In the genomic region with DNA sequence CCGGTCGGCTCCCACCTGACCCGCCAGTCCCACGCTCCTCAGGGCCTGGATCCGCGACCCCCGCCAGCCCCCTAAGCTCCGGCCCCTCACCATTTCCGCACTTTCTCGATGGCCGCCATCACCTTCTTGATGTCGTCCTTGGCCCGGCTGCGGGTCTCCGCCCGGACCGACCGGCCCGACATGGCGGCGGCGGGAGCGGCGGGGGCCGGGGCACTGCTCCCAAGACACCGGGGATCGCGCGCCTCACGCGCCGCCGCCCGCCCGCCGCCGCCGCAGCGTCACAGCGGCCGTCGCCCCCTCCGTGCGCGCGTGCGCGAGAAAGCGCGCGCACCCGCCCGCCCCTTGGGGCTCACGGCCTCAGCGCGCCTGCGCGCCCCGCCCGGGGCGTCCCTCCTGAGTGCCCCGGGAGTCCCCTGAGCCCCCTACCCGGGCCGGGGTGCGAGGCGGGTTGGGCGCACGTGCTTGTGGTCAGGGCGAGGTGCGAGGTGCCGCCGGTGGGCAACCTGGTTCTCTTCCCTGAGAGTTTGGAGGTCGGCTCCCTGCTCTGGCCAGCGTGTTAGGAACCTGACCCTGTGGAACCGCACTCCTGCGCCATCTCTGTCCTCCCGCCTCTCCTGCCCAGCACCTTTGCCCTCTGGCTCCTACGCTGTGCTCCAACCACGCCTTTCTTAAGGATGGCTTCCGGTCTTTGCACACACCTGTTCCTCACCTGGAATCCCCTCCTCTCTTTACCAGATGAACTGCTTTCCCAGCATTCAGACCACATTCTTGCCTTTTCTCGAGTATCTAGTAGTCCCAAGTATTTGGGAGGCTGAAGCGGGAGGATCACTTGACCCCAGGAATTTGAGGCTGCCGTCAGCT, we compare ENCODE assay signal across 1 cellular context.
A peak's percentile ranks its signal among the peaks of the same experiment; 100 is the strongest.
TF ChIP-seq lines count a peak whose summit lies in the region.

A gene (minus strand): TSS at position 294 of the 861 bp plus-strand sequence. CDS start 112 bp downstream, at position 182.

TF ChIP-seq in GM12878, 131 proteins besides CTCF, POLR2A, EP300 and RAD21 (continued from another document):
- TF ChIP-seq, protein P1, sequence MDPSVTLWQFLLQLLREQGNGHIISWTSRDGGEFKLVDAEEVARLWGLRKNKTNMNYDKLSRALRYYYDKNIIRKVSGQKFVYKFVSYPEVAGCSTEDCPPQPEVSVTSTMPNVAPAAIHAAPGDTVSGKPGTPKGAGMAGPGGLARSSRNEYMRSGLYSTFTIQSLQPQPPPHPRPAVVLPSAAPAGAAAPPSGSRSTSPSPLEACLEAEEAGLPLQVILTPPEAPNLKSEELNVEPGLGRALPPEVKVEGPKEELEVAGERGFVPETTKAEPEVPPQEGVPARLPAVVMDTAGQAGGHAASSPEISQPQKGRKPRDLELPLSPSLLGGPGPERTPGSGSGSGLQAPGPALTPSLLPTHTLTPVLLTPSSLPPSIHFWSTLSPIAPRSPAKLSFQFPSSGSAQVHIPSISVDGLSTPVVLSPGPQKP (IDR thresholded peaks at IDR 0.05; ENCODE audit: low read depth, low read length), result no peak
- TF ChIP-seq BMI1 (IDR thresholded peaks at IDR 0.05; ENCODE audit: borderline replicate concordance) (no peak), TCF7 (IDR thresholded peaks at IDR 0.05; ENCODE audit: borderline replicate concordance) (no peak), SUZ12 (IDR thresholded peaks at IDR 0.05; ENCODE audit: unreplicated experiment) (no peak), RFX5 (IDR thresholded peaks at IDR 0.05; ENCODE audit: low read depth, low read length) (no peak), FOS (IDR thresholded peaks at IDR 0.05; ENCODE audit: borderline replicate concordance, extremely low read depth, insufficient read length) (no peak), CHD2 (IDR thresholded peaks at IDR 0.05; ENCODE audit: borderline replicate concordance, low read depth, low read length) (no peak), TCF3 (IDR thresholded peaks at IDR 0.05; ENCODE audit: borderline replicate concordance, insufficient read depth, low read depth, low read length) (no peak), ZNF384 (IDR thresholded peaks at IDR 0.05; ENCODE audit: borderline replicate concordance, low read depth, low read length) (no peak), RELA (IDR thresholded peaks at IDR 0.05; ENCODE audit: borderline replicate concordance, partially characterized antibody) (peak; percentile 38), POU2F2 (IDR thresholded peaks at IDR 0.05; ENCODE audit: borderline replicate concordance, low read depth, low read length) (peak; percentile 15; the same call in 1 of the 3 replicates), NRF1 (conservative IDR thresholded peaks at IDR 0.05; ENCODE audit: low read depth, low read length) (peak; percentile 59), CEBPB (IDR thresholded peaks at IDR 0.05; ENCODE audit: borderline replicate concordance in 1 of 2, low read depth in 2 of 2, low read length in 2 of 2) (no peak), EED (IDR thresholded peaks at IDR 0.05; ENCODE audit: low read depth) (no peak), SREBF1 (IDR thresholded peaks at IDR 0.05; ENCODE audit: low read length) (no peak), ZNF217 (IDR thresholded peaks at IDR 0.05) (no peak), JUNB (IDR thresholded peaks at IDR 0.05) (no peak), MXI1 (IDR thresholded peaks at IDR 0.05; ENCODE audit: low read depth, low read length) (no peak), WRNIP1 (IDR thresholded peaks at IDR 0.05; ENCODE audit: borderline replicate concordance, low read depth, low read length) (no peak)
- TF ChIP-seq, protein P2, sequence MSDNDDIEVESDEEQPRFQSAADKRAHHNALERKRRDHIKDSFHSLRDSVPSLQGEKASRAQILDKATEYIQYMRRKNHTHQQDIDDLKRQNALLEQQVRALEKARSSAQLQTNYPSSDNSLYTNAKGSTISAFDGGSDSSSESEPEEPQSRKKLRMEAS (IDR thresholded peaks at IDR 0.05; ENCODE audit: low read depth, low read length), result no peak; the same call in 1 of the 2 replicates
- TF ChIP-seq, protein P3, sequence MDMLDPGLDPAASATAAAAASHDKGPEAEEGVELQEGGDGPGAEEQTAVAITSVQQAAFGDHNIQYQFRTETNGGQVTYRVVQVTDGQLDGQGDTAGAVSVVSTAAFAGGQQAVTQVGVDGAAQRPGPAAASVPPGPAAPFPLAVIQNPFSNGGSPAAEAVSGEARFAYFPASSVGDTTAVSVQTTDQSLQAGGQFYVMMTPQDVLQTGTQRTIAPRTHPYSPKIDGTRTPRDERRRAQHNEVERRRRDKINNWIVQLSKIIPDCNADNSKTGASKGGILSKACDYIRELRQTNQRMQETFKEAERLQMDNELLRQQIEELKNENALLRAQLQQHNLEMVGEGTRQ (IDR thresholded peaks at IDR 0.05; ENCODE audit: borderline replicate concordance, low read depth, low read length), result no peak
- TF ChIP-seq, protein P4, sequence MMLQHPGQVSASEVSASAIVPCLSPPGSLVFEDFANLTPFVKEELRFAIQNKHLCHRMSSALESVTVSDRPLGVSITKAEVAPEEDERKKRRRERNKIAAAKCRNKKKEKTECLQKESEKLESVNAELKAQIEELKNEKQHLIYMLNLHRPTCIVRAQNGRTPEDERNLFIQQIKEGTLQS (IDR thresholded peaks at IDR 0.05; ENCODE audit: borderline replicate concordance, extremely low read depth, low read depth, low read length), result no peak
- TF ChIP-seq, protein P5, sequence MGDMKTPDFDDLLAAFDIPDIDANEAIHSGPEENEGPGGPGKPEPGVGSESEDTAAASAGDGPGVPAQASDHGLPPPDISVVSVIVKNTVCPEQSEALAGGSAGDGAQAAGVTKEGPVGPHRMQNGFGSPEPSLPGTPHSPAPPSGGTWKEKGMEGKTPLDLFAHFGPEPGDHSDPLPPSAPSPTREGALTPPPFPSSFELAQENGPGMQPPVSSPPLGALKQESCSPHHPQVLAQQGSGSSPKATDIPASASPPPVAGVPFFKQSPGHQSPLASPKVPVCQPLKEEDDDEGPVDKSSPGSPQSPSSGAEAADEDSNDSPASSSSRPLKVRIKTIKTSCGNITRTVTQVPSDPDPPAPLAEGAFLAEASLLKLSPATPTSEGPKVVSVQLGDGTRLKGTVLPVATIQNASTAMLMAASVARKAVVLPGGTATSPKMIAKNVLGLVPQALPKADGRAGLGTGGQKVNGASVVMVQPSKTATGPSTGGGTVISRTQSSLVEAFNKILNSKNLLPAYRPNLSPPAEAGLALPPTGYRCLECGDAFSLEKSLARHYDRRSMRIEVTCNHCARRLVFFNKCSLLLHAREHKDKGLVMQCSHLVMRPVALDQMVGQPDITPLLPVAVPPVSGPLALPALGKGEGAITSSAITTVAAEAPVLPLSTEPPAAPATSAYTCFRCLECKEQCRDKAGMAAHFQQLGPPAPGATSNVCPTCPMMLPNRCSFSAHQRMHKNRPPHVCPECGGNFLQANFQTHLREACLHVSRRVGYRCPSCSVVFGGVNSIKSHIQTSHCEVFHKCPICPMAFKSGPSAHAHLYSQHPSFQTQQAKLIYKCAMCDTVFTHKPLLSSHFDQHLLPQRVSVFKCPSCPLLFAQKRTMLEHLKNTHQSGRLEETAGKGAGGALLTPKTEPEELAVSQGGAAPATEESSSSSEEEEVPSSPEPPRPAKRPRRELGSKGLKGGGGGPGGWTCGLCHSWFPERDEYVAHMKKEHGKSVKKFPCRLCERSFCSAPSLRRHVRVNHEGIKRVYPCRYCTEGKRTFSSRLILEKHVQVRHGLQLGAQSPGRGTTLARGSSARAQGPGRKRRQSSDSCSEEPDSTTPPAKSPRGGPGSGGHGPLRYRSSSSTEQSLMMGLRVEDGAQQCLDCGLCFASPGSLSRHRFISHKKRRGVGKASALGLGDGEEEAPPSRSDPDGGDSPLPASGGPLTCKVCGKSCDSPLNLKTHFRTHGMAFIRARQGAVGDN (IDR thresholded peaks at IDR 0.05), result peak; percentile 96
- TF ChIP-seq, protein P6, sequence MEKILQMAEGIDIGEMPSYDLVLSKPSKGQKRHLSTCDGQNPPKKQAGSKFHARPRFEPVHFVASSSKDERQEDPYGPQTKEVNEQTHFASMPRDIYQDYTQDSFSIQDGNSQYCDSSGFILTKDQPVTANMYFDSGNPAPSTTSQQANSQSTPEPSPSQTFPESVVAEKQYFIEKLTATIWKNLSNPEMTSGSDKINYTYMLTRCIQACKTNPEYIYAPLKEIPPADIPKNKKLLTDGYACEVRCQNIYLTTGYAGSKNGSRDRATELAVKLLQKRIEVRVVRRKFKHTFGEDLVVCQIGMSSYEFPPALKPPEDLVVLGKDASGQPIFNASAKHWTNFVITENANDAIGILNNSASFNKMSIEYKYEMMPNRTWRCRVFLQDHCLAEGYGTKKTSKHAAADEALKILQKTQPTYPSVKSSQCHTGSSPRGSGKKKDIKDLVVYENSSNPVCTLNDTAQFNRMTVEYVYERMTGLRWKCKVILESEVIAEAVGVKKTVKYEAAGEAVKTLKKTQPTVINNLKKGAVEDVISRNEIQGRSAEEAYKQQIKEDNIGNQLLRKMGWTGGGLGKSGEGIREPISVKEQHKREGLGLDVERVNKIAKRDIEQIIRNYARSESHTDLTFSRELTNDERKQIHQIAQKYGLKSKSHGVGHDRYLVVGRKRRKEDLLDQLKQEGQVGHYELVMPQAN (conservative IDR thresholded peaks at IDR 0.05), result peak; percentile 35
- TF ChIP-seq, protein P7, sequence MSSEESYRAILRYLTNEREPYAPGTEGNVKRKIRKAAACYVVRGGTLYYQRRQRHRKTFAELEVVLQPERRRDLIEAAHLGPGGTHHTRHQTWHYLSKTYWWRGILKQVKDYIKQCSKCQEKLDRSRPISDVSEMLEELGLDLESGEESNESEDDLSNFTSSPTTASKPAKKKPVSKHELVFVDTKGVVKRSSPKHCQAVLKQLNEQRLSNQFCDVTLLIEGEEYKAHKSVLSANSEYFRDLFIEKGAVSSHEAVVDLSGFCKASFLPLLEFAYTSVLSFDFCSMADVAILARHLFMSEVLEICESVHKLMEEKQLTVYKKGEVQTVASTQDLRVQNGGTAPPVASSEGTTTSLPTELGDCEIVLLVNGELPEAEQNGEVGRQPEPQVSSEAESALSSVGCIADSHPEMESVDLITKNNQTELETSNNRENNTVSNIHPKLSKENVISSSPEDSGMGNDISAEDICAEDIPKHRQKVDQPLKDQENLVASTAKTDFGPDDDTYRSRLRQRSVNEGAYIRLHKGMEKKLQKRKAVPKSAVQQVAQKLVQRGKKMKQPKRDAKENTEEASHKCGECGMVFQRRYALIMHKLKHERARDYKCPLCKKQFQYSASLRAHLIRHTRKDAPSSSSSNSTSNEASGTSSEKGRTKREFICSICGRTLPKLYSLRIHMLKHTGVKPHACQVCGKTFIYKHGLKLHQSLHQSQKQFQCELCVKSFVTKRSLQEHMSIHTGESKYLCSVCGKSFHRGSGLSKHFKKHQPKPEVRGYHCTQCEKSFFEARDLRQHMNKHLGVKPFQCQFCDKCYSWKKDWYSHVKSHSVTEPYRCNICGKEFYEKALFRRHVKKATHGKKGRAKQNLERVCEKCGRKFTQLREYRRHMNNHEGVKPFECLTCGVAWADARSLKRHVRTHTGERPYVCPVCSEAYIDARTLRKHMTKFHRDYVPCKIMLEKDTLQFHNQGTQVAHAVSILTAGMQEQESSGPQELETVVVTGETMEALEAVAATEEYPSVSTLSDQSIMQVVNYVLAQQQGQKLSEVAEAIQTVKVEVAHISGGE (CRISPR knock-in tag; IDR thresholded peaks at IDR 0.05), result no peak
- TF ChIP-seq, protein P8, sequence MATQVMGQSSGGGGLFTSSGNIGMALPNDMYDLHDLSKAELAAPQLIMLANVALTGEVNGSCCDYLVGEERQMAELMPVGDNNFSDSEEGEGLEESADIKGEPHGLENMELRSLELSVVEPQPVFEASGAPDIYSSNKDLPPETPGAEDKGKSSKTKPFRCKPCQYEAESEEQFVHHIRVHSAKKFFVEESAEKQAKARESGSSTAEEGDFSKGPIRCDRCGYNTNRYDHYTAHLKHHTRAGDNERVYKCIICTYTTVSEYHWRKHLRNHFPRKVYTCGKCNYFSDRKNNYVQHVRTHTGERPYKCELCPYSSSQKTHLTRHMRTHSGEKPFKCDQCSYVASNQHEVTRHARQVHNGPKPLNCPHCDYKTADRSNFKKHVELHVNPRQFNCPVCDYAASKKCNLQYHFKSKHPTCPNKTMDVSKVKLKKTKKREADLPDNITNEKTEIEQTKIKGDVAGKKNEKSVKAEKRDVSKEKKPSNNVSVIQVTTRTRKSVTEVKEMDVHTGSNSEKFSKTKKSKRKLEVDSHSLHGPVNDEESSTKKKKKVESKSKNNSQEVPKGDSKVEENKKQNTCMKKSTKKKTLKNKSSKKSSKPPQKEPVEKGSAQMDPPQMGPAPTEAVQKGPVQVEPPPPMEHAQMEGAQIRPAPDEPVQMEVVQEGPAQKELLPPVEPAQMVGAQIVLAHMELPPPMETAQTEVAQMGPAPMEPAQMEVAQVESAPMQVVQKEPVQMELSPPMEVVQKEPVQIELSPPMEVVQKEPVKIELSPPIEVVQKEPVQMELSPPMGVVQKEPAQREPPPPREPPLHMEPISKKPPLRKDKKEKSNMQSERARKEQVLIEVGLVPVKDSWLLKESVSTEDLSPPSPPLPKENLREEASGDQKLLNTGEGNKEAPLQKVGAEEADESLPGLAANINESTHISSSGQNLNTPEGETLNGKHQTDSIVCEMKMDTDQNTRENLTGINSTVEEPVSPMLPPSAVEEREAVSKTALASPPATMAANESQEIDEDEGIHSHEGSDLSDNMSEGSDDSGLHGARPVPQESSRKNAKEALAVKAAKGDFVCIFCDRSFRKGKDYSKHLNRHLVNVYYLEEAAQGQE (IDR thresholded peaks at IDR 0.05; ENCODE audit: low read depth, low read length), result no peak
